ENCODE assay signal across 8 cellular contexts in the genomic region with DNA sequence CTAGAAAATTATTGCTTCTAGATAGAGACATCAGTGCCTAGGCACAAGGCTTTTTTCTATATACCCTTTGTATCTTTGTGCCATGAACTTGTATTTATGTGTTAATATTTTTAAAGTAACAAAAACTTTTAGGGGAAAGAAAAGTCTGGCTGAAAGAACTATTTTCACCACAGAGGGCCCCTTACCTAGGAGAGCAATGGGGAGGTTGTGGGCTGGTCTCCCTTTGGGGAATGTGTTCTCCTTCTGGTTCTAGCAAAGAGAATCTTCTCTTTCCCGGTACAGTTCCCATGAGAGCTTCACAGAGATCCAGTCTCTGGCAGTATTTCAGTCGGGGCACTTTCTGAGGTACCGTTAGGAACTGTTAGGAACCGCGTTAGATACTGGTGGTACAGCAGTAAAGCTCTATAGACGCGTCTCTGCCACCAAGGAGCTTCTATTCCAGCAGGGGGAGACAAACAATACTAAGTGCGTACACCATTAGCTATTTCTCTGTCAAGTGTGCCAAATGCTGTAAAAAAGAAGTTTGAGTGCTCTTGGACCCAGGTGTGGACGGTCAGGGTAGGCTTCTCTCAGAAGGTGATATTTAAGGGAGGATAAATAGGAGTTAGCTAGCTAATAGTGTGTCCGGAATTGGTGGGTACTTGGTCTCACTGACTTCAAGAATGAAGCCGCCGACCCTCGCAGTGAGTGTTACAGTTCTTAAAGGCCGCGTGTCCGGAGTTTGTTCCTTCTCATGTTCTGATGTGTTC. TPM values are rescaled to one million over a fixed set of nuclear protein-coding genes. Genes with fewer than 3 reads are reported as not detected.
A peak's percentile ranks its signal among the peaks of the same experiment; 100 is the strongest.
DNase-seq lines count a peak whose midpoint lies in the region; ATAC-seq and TF ChIP-seq lines count a peak whose summit lies in the region.

No MANE protein-coding gene starts in this region.

- H3K79me2 ChIP-seq in OCI-LY7 (ENCODE audit: insufficient read depth, low read depth, low read length): no peaks in the 10 kb centered on the region
- H3K79me2 ChIP-seq in parathyroid adenoma: no peaks in the 10 kb centered on the region

- peak; percentile 83 for TF ChIP-seq CTCF in OCI-LY7 (conservative IDR thresholded peaks at IDR 0.05; ENCODE audit: low read length)
- peak; percentile 39 for TF ChIP-seq CTCF in parathyroid adenoma (IDR thresholded peaks at IDR 0.05)

- H3K27ac ChIP-seq in OCI-LY7 (ENCODE audit: low read depth, low read length, poor library complexity, severe bottlenecking) (no peak overlapping the region), parathyroid adenoma (no peak overlapping the region)

- CTCF ChIA-PET in OCI-LY7 (lab: Charles Lee; ENCODE audit: unreplicated experiment): interaction anchor here (1.1 to 2.1 kb wide), 6 partner anchors 12 to 62 kb away, joined by 3 to 14 read pairs (median 3); no protein-coding TSS in a partner anchor

- peak; percentile 4 for DNase-seq in DMS79 (lab: John Stamatoyannopoulos, UW)
- DNase-seq in HPDE6-E6E7 (ENCODE audit: extremely low spot score): peak; percentile 58
- peak; percentile 60 for DNase-seq in OCI-LY7 (ENCODE audit: low spot score)
- DNase-seq in activated naive CD4-positive, alpha-beta T cell treated with Interleukin-2 at 50 U/mL for 16 hours: peak; percentile 35
- peak; percentile 29 for DNase-seq in glomerular endothelial cell (ENCODE audit: extremely low read depth, low read depth, low spot score)
- DNase-seq in DMS153 treated with DMSO at 0.1 percent for 48 hours (lab: John Stamatoyannopoulos, UW; ENCODE audit: unreplicated experiment): no peak

- H3K27me3 ChIP-seq in parathyroid adenoma (ENCODE audit: control insufficient read depth, insufficient read depth, low read length): no peaks in the 10 kb centered on the region

- H3K9ac ChIP-seq in parathyroid adenoma: no peak overlapping the region

- no peak overlapping the region for H2AFZ ChIP-seq in OCI-LY7 (ENCODE audit: low read length)
- H2AFZ ChIP-seq in parathyroid adenoma: no peak overlapping the region

- H3K4me3 ChIP-seq in OCI-LY7 (ENCODE audit: low read depth, low read length, poor library complexity, severe bottlenecking): no peak overlapping the region
- H3K4me3 ChIP-seq in parathyroid adenoma (ENCODE audit: low read depth, low read length): no peak overlapping the region

- POLR2A ChIA-PET in OCI-LY7 (lab: Charles Lee): interaction anchor here (0.6 to 0.9 kb wide), 2 partner anchors 15 to 21 kb away, joined by 5 read pairs; no protein-coding TSS in a partner anchor

- ATAC-seq in GM21576 (IDR thresholded peaks at IDR 0.05; ENCODE audit: unreplicated experiment): no peak

- intact Hi-C loops in OCI-LY7 (cut with micrococcal nuclease; ENCODE audit: unreplicated experiment): loop anchor here (1.0 kb wide), 1 partner anchor 60 kb away; no protein-coding TSS in a partner anchor

- H3K4me1 ChIP-seq in OCI-LY7 (ENCODE audit: insufficient read depth, low read length, poor library complexity, severe bottlenecking) (no peaks in the 10 kb centered on the region), parathyroid adenoma (no peaks in the 10 kb centered on the region)

- H3K9me2 ChIP-seq in OCI-LY7 (ENCODE audit: insufficient read depth, low read length): no peaks in the 10 kb centered on the region

- H3K9me3 ChIP-seq in OCI-LY7 (ENCODE audit: low read length) (no peaks in the 10 kb centered on the region), parathyroid adenoma (ENCODE audit: control insufficient read depth, low read length) (no peaks in the 10 kb centered on the region)

- H3K4me2 ChIP-seq in OCI-LY7 (ENCODE audit: low read length) (no peak overlapping the region), parathyroid adenoma (ENCODE audit: low read length) (no peak overlapping the region)

- no peaks in the 10 kb centered on the region for H4K20me1 ChIP-seq in OCI-LY7 (ENCODE audit: insufficient read depth, low read length)

- H3K36me3 ChIP-seq in OCI-LY7 (ENCODE audit: insufficient read depth, low read length) (no peaks in the 10 kb centered on the region), parathyroid adenoma (ENCODE audit: control insufficient read depth, insufficient read depth, low read length) (no peaks in the 10 kb centered on the region)

- no TSS peak for BruUV-seq in OCI-LY7 (replicated peaks; lab: Mats Ljungman, UMichigan)

RNA-seq across cellular contexts. Expression of gene EPB42, which starts 4.6 kb away (rescaled TPM):
- total RNA-seq in OCI-LY7 (2014; rRNA removed; shearing (Covaris generic)): not detected in 2 replicates
- total RNA-seq in OCI-LY7 (2022) (not detected in 2 replicates), glomerular endothelial cell (not detected in 2 replicates)

RNA-seq across cellular contexts. Expression of gene CCNDBP1, which starts 40.2 kb away (rescaled TPM):
- total RNA-seq in OCI-LY7 (2014; rRNA removed; shearing (Covaris generic)): 46.9 and 56.0 TPM in 2 replicates
- total RNA-seq in OCI-LY7 (2022): 53.1 and 70.0 TPM in 2 replicates
- total RNA-seq in glomerular endothelial cell: 45.2 and 48.3 TPM in 2 replicates

RNA-seq across cellular contexts. Expression of gene TGM5, which starts 41.4 kb away (rescaled TPM):
- total RNA-seq in OCI-LY7 (2014; rRNA removed; shearing (Covaris generic)): not detected in 2 replicates
- not detected in 2 replicates for total RNA-seq in OCI-LY7 (2022)
- not detected in 2 replicates for total RNA-seq in glomerular endothelial cell
